12 cellular contexts compared by ENCODE assay signal in the genomic region with DNA sequence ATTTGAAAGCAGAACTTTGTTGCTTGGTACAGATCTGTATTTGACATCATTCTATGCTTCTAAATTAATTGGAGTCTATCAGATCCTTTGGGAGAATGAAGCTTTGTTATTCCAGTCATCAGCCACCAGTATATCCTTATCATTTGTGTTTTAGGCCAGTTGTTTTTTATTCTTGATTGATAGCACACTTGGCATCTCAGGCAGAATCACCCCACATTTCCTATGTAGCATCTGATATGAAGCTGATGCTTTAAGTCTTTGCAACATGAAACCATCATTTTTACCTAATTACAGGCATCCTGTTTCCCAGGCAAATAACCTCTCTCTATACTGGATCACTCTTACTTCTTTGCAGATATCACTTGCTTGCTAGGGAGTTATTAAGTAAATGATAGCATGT.
"Had no signal": no experiment of that assay in that cellular context is flagged by ENCODE, and none has a peak within 500 bp of the region (broad histone marks: within the 10 kb centered on the region; RNA-seq: fewer than 3 reads in every experiment).

No MANE protein-coding gene starts in this region.

- DNase-seq: NCI-H1048, NCI-H1105, NCI-H187, NCI-H2029, NCI-H2081 treated with DMSO at 0.1 percent for 48 hours, NCI-H526 treated with DMSO at 0.1 percent for 48 hours, NCI-H774, Right ventricle myocardium superior, RPMI8226, SIG-M5 had no signal

- FAIRE-seq: HTR-8/SVneo, RCC 7860 had no signal
